In the genomic region with DNA sequence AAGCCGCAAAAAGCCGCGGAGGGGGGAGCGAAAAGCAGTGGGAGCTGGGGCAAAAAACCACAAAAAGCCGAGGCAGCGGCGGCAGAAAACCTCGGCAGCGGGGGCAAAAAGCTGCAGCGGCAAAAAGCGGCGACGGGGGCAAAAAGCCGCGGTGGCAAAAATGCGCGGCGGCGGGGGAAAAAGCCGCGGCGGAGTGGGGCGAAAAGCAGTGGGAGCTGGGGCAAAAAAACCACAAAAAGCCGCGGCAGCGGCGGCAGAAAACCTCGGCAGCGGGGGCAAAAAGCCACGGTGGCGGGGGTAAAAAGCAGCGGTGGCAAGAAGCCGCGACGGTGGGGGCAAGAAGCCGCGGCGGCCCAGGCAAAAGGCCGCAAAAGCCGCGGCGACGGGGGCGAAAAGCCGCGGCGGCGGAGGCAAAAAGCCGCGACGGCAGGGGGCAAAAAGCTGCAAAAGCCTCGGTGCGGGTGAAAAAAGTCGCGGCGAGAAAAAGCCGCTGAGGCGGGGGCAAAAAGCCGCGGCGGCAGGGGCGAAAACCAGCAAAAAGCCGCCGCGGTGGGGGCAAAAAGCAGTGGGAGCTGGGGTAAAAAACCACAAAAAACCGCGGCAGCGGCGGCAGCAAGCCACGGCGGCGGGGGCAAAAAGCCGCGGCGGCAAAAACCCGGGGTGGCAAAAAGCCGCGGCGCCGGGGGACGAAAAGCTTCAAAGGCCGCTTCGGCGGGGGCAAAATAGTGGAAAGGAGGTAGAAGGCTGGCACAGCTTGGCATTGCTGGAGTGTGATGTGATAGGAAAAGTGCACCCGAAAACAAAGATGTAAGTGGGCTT, we compare ENCODE assay signal across 8 cellular contexts.
A peak's percentile ranks its signal among the peaks of the same experiment; 100 is the strongest.
DNase-seq lines count a peak whose midpoint lies in the region; ATAC-seq lines count a peak whose summit lies in the region.

No MANE protein-coding gene starts in this region.

- peaks cover 7% of the 10 kb centered on the region; the same call in 1 of the 2 replicates for H3K27me3 ChIP-seq in iPS DF 6.9 (ENCODE audit: control insufficient read depth, insufficient read depth, low read length)

- H3K9me3 ChIP-seq in iPS DF 6.9 (ENCODE audit: control insufficient read depth, insufficient read depth, low read length), result no peaks in the 10 kb centered on the region

- peak overlapping the region; percentile 41 for H3K4me3 Mint-ChIP-seq in activated CD4-positive, alpha-beta memory T cell treated with anti-CD3 and anti-CD28 coated beads, Interleukin-2, amount 10 ng/mL, durations not matched to agents 7 days and 5 days
- H3K4me3 Mint-ChIP-seq in stimulated activated naive CD8-positive, alpha-beta T cell treated with anti-CD3 and anti-CD28 coated beads, Interleukin-15, amount 100 ng/mL, for 72 hours, result peak overlapping the region; percentile 53 to 70

- peak overlapping the region; percentile 12; the same call in 1 of the 2 replicates for H3K4me3 ChIP-seq in iPS DF 6.9 (ENCODE audit: low read length)

- H3K9me3 Mint-ChIP-seq in activated CD4-positive, alpha-beta memory T cell treated with anti-CD3 and anti-CD28 coated beads, Interleukin-2, amount 10 ng/mL, durations not matched to agents 7 days and 5 days, result no peaks in the 10 kb centered on the region
- no peaks in the 10 kb centered on the region for H3K9me3 Mint-ChIP-seq in stimulated activated naive CD8-positive, alpha-beta T cell treated with anti-CD3 and anti-CD28 coated beads, Interleukin-15, amount 100 ng/mL, for 72 hours

- no peaks in the 10 kb centered on the region for H3K36me3 ChIP-seq in iPS DF 6.9 (ENCODE audit: control insufficient read depth, insufficient read depth, low read length)

- peak overlapping the region; percentile 0 for H3K27ac Mint-ChIP-seq in activated CD4-positive, alpha-beta memory T cell treated with anti-CD3 and anti-CD28 coated beads, Interleukin-2, amount 10 ng/mL, durations not matched to agents 7 days and 5 days
- H3K27ac Mint-ChIP-seq in stimulated activated naive CD8-positive, alpha-beta T cell treated with anti-CD3 and anti-CD28 coated beads, Interleukin-15, amount 100 ng/mL, for 72 hours, result no peak overlapping the region

- no CpG with 5 or more reads among the region's 85 CpGs for WGBS in iPS DF 6.9 (ENCODE audit: insufficient coverage, insufficient read length)

- peak; percentile 7 for DNase-seq in activated CD4-positive, alpha-beta T cell treated with anti-CD3 and anti-CD28 coated beads for 1 hour
- DNase-seq in activated CD4-positive, alpha-beta T cell treated with anti-CD3 and anti-CD28 coated beads for 48 hours, result no peak
- DNase-seq in activated CD4-positive, alpha-beta memory T cell treated with anti-CD3 and anti-CD28 coated beads, Interleukin-2, amount 10 ng/mL, durations not matched to agents 7 days and 5 days, result no peak
- DNase-seq in iPS DF 6.9 (ENCODE audit: low read depth, low spot score), result no peak
- DNase-seq in stimulated activated naive CD8-positive, alpha-beta T cell treated with anti-CD3 and anti-CD28 coated beads, Interleukin-15, amount 100 ng/mL, for 72 hours, result peak in 1 of 2 donors; percentile 1

- no peak for ATAC-seq in stimulated activated naive CD8-positive, alpha-beta T cell treated with anti-CD3 and anti-CD28 coated beads, Interleukin-15, amount 100 ng/mL, for 72 hours
- ATAC-seq in GM18870 (IDR thresholded peaks at IDR 0.05; ENCODE audit: unreplicated experiment) (no peak), HG03280 (IDR thresholded peaks at IDR 0.05; ENCODE audit: unreplicated experiment) (no peak), HG02571 (IDR thresholded peaks at IDR 0.05; ENCODE audit: unreplicated experiment) (no peak)

- peaks cover 22% of the 10 kb centered on the region for H3K27me3 Mint-ChIP-seq in activated CD4-positive, alpha-beta memory T cell treated with anti-CD3 and anti-CD28 coated beads, Interleukin-2, amount 10 ng/mL, durations not matched to agents 7 days and 5 days
- peaks cover 39% of the 10 kb centered on the region for H3K27me3 Mint-ChIP-seq in stimulated activated naive CD8-positive, alpha-beta T cell treated with anti-CD3 and anti-CD28 coated beads, Interleukin-15, amount 100 ng/mL, for 72 hours

- H3K4me1 Mint-ChIP-seq in activated CD4-positive, alpha-beta memory T cell treated with anti-CD3 and anti-CD28 coated beads, Interleukin-2, amount 10 ng/mL, durations not matched to agents 7 days and 5 days, result no peaks in the 10 kb centered on the region
- peaks cover 6% of the 10 kb centered on the region for H3K4me1 Mint-ChIP-seq in stimulated activated naive CD8-positive, alpha-beta T cell treated with anti-CD3 and anti-CD28 coated beads, Interleukin-15, amount 100 ng/mL, for 72 hours

- POLR2A ChIA-PET in activated CD4-positive, alpha-beta memory T cell treated with anti-CD3 and anti-CD28 coated beads, Interleukin-2, amount 10 ng/mL, durations not matched to agents 7 days and 5 days (lab: Charles Lee), result interaction anchor here (0.7 kb wide), 1 partner anchor 509 kb away, joined by 5 read pairs; no protein-coding TSS in a partner anchor

- CTCF ChIA-PET in activated CD4-positive, alpha-beta memory T cell treated with anti-CD3 and anti-CD28 coated beads, Interleukin-2, amount 10 ng/mL, durations not matched to agents 7 days and 5 days (lab: Charles Lee), result interaction anchor here (0.6 to 0.7 kb wide), 2 partner anchors 59 to 149 kb away, joined by 4 to 5 read pairs; no protein-coding TSS in a partner anchor

- peaks cover 2% of the 10 kb centered on the region for H3K36me3 Mint-ChIP-seq in activated CD4-positive, alpha-beta memory T cell treated with anti-CD3 and anti-CD28 coated beads, Interleukin-2, amount 10 ng/mL, durations not matched to agents 7 days and 5 days (ENCODE audit: low read depth)

- no peak overlapping the region for H3K27ac ChIP-seq in iPS DF 6.9 (ENCODE audit: low read length)

- H3K4me1 ChIP-seq in iPS DF 6.9 (ENCODE audit: control insufficient read depth, insufficient read depth, low read length), result no peaks in the 10 kb centered on the region
